Comparison of ENCODE assay signal across 22 cellular contexts in the genomic region with DNA sequence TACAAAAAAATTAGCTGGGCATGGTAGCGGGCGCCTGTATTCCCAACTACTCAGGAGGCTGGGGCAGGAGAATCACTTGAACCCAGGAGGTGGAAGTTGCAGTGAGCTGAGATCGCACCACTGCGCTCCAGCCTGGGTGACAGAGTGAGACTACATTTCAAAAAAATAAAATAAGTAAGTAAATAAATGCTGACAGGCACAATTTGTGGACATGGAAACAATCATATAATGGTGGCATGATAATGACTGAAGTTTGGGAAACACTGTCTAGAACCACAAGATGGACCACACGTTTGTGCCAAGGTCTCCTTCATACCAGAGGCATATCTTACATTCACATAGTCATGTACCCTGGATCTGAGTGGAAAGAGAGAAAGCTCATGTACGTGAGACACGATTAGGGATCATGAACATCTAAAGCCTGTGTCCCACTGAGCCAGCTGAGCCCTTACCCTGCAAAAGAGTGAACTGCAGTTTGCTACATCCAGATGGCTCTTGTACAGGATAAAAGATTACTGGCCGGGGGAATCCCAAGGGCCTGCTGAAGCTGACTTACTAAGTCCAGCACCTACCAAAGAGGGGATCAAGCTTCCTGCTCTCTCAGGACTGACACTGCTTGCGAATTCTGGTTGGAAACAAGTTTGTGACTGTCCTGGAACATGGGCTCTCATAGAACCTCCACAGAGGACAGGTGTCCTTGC.
"Had no signal": no experiment of that assay in that cellular context is flagged by ENCODE, and none has a peak within 500 bp of the region (broad histone marks: within the 10 kb centered on the region; RNA-seq: fewer than 3 reads in every experiment).

No MANE protein-coding gene starts in this region.

- H3K4me3 Mint-ChIP-seq: naive B cell, nephron had no signal

- H3K4me1 Mint-ChIP-seq: naive B cell, nephron had no signal

- DNase-seq: cortex of kidney; dorsolateral prefrontal cortex; effector CD8-positive, alpha-beta T cell; heart right ventricle; hypothalamus; kidney glomerular epithelial cell; mesendoderm; naive B cell; occipital lobe; pancreas; retina; small intestine; stimulated activated CD4-positive, alpha-beta T cell treated with anti-CD3 and anti-CD28 coated beads, Interleukin-12 subunit alpha, Interleukin-12 subunit beta, amount 100 ng/mL, for 4 hours; stimulated activated naive CD4-positive, alpha-beta T cell; stomach; trophoblast cell had no signal

- H3K9me3 Mint-ChIP-seq: naive B cell, nephron had no signal

- FAIRE-seq: endometrium, frontal cortex, islet of Langerhans, pancreas, small intestine had no signal

- H3K27ac Mint-ChIP-seq: nephron had no signal

- ATAC-seq: esophagus mucosa, heart right ventricle, pancreas, psoas muscle had no signal

- H3K27me3 Mint-ChIP-seq: naive B cell had no signal
